ENCODE assay signal across 4 cellular contexts in the genomic region with DNA sequence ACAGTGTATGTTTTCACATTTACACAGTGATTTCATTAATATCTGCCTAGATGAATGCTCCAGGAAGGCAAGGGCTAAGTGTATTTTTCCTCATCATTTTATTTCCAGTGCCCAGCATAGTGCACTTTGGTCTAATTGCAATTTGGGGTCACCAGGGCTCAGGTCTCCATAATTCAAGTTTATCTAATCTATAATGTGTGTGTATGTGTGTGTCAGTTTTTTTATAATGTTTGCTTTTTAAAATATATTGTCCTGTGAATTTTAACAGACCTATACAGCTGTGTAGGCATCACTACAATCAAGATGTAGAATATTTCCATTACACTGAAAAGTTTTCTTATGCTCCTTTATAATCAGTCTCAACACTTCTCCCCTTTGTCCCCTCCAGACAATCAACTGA.
"Had no signal": no experiment of that assay in that cellular context is flagged by ENCODE, and none has a peak within 500 bp of the region (broad histone marks: within the 10 kb centered on the region; RNA-seq: fewer than 3 reads in every experiment).

No MANE protein-coding gene starts in this region.

- H2AFZ ChIP-seq: GM23338 had no signal

- ATAC-seq: GM23338 had no signal

- H3K4me2 ChIP-seq: GM23338 had no signal

- DNase-seq: H9, HCEC 1CT, IMR-90 had no signal

- H3K4me3 Mint-ChIP-seq: GM23338, H9 had no signal

- H3K27ac Mint-ChIP-seq: GM23338, H9 had no signal

- H3K4me1 Mint-ChIP-seq: GM23338, H9 had no signal

- H3K4me3 ChIP-seq: GM23338 had no signal

- H3K9me3 Mint-ChIP-seq: H9 had no signal
